In the genomic region with DNA sequence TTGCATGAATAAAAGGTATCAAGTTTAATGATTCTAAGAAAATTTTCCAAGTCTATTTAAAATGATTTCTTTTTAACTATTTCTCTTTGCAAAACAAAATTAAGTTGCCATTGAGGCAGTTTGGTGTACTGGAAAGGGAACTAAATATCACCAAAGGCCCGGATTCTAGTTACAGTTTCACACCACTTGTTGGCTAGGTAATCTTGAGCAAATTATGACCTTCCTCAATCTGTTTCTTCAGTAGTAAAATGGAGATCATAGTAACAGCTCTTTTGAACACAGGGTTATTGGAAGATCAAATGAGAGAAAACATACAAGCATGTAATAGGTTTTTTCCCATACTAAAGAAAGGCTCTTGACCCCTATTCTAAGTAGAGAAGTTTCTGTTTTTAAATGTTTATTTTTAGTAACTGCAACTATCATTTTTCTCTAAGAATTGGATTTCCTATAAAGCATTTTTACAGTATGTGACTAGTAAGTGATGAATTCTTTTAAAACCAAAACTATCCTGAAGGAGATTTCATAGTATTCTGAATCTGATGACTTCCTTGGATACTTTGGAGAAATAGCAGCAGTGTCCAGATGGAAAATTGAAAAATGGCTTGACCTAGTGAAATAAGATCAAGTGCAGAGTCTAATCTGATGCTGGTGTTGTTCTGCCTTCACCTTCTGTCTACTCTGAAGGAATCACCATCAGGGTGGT, we compare ENCODE assay signal across 15 cellular contexts. TPM values are rescaled to one million over a fixed set of nuclear protein-coding genes. Genes with fewer than 3 reads are reported as not detected.
DNase-seq lines count a peak whose midpoint lies in the region; ATAC-seq and TF ChIP-seq lines count a peak whose summit lies in the region.
"Had no signal": no experiment of that assay in that cellular context is flagged by ENCODE, and none has a peak within 500 bp of the region (broad histone marks: within the 10 kb centered on the region; RNA-seq: fewer than 3 reads in every experiment).

No MANE protein-coding gene starts in this region.

- H3K27ac ChIP-seq in neutrophil (peak overlapping the region; percentile 26), mammary epithelial cell (ENCODE audit: insufficient read depth, low read depth, low read length) (no peak overlapping the region)
- H3K27ac ChIP-seq: body of pancreas, esophagus muscularis mucosa, GM23248, transverse colon had no signal

- peak; percentile 66 for ATAC-seq in GM18861 (IDR thresholded peaks at IDR 0.05; ENCODE audit: unreplicated experiment)
- ATAC-seq in GM21529 (IDR thresholded peaks at IDR 0.05; ENCODE audit: unreplicated experiment), result peak; percentile 74
- ATAC-seq in HG03460 (IDR thresholded peaks at IDR 0.05; ENCODE audit: unreplicated experiment), result peak; percentile 70
- ATAC-seq: body of pancreas had no signal

- H3K4me1 ChIP-seq in neutrophil (ENCODE audit: control insufficient read depth in 1 of 2, insufficient read depth in 1 of 2, low read depth in 1 of 2, low read length in 1 of 2) (peaks cover 7 to 8% of the 10 kb centered on the region in 2 experiments), mammary epithelial cell (ENCODE audit: insufficient read depth, low read length) (no peaks in the 10 kb centered on the region)

- H3K36me3 ChIP-seq in neutrophil (peaks cover 39% of the 10 kb centered on the region), mammary epithelial cell (ENCODE audit: insufficient read depth, low read length) (peaks cover 13% of the 10 kb centered on the region)

- H3K27me3 ChIP-seq in neutrophil (no peaks in the 10 kb centered on the region), mammary epithelial cell (ENCODE audit: insufficient read depth, low read length) (no peaks in the 10 kb centered on the region)
- H3K27me3 ChIP-seq: body of pancreas, esophagus muscularis mucosa, transverse colon had no signal

- CTCF ChIA-PET in mammary epithelial cell (lab: Charles Lee; ENCODE audit: low non-redundant PET), result no interaction called here

- H2AFZ ChIP-seq in mammary epithelial cell (ENCODE audit: low read depth, low read length), result no peak overlapping the region
- H2AFZ ChIP-seq: GM23248 had no signal

- H4K20me1 ChIP-seq in mammary epithelial cell (ENCODE audit: insufficient read depth, low read length), result no peaks in the 10 kb centered on the region

- no peak overlapping the region for H3K9ac ChIP-seq in mammary epithelial cell (ENCODE audit: insufficient read depth, low read length)
- H3K9ac ChIP-seq: GM23248 had no signal

- H3K9me3 ChIP-seq in neutrophil (no peaks in the 10 kb centered on the region), mammary epithelial cell (replicated peaks; ENCODE audit: insufficient read depth, low read length) (no peaks in the 10 kb centered on the region)
- H3K9me3 ChIP-seq: body of pancreas, esophagus muscularis mucosa, transverse colon had no signal

- H3K79me2 ChIP-seq in mammary epithelial cell (ENCODE audit: insufficient read depth, low read length), result peaks cover 63% of the 10 kb centered on the region

- H3K4me2 ChIP-seq in mammary epithelial cell (ENCODE audit: insufficient read depth, low read depth, low read length), result no peak overlapping the region

- no TSS peak for BruUV-seq in mammary epithelial cell (replicated peaks; lab: Mats Ljungman, UMichigan)

- TF ChIP-seq CTCF in neutrophil (IDR thresholded peaks at IDR 0.05) (no peak), mammary epithelial cell (conservative IDR thresholded peaks at IDR 0.05 in 1 of 2, IDR thresholded peaks at IDR 0.05 in 1 of 2; ENCODE audit: extremely low read depth in 1 of 2, insufficient read depth in 1 of 2, low read depth in 1 of 2, low read length in 2 of 2) (no peak)

- dilution Hi-C loops in mammary epithelial cell (cut with HindIII; ENCODE audit: low sequenced_read_pairs), result no loop called here

- WGBS in mammary epithelial cell (ENCODE audit: low coverage, missing lambda C conversion rate), result 92% methylated on average over 1 of the region's 1 CpG

- intact Hi-C loops in cardiac septum (cut with DNase I) (no loop called here), mammary epithelial cell (cut with micrococcal nuclease) (no loop called here)

- in situ Hi-C loops in mammary epithelial cell (cut with MboI; ENCODE audit: low sequenced_read_pairs in 2 of 2), result no loop called here

- no peak overlapping the region for H3K4me3 ChIP-seq in neutrophil (ENCODE audit: low read depth in 1 of 2, low read length in 1 of 2)
- no peak overlapping the region for H3K4me3 ChIP-seq in mammary epithelial cell (replicated peaks in 1 of 3; ENCODE audit: insufficient read depth in 1 of 3, low read depth in 2 of 3, low read length in 3 of 3)
- H3K4me3 ChIP-seq: body of pancreas, esophagus muscularis mucosa, GM23248, transverse colon had no signal

- no peak for DNase-seq in kidney tubule cell (ENCODE audit: low spot score)
- DNase-seq in cardiac septum (ENCODE audit: low spot score), result no peak
- no peak for DNase-seq in mammary epithelial cell
- DNase-seq: body of pancreas, DMS79 treated with DMSO at 0.1 percent for 48 hours, GM23248, islet precursor cell, NCI-H446 treated with DMSO at 0.1 percent for 48 hours, nucleus accumbens, transverse colon had no signal

RNA-seq across cellular contexts. Expression of a gene that starts 15.7 kb away (rescaled TPM):
- total RNA-seq in cardiac septum (not detected), mammary epithelial cell (not detected)
- polyA plus RNA-seq in mammary epithelial cell, result not detected
- polyA minus RNA-seq in mammary epithelial cell, result not detected
- total RNA-seq: body of pancreas, esophagus muscularis mucosa, GM23248, transverse colon had no signal
- polyA plus RNA-seq: GM23248 had no signal

RNA-seq across cellular contexts. Expression of a gene that starts 32.8 kb away (rescaled TPM):
- total RNA-seq in cardiac septum (26.4 TPM), mammary epithelial cell (10 to 100 TPM; 21.2 to 30.5 TPM)
- 10.1 TPM for polyA plus RNA-seq in mammary epithelial cell
- polyA minus RNA-seq in mammary epithelial cell, result 38.2 TPM

RNA-seq across cellular contexts. Expression of a gene that starts 32.9 kb away (rescaled TPM):
- total RNA-seq in cardiac septum (74.3 TPM), mammary epithelial cell (10 to 100 TPM; 34.5 to 87.5 TPM)
- 59.8 TPM for polyA plus RNA-seq in mammary epithelial cell
- polyA minus RNA-seq in mammary epithelial cell, result 76.3 TPM
